Comparison of ENCODE assay signal across 1 cellular context in genomic region chr19:19064098-19064722, GRCh38.
TF ChIP-seq lines count a peak whose summit lies in the region.

No MANE protein-coding gene starts in this region.

TF ChIP-seq in K562, 482 proteins besides CTCF, POLR2A, EP300 and RAD21 (continues in another document):
- no peak for TF ChIP-seq ZNF407 (IDR thresholded peaks at IDR 0.05; ENCODE audit: low read depth)
- TF ChIP-seq ZBTB5 (IDR thresholded peaks at IDR 0.05) = no peak
- TF ChIP-seq SIN3A (IDR thresholded peaks at IDR 0.05; ENCODE audit: borderline replicate concordance in 2 of 2, control insufficient read depth in 1 of 2, low read depth in 2 of 2, low read length in 2 of 2) = peak in 1 of 2 experiments; percentile 70; a peak in 1 of 4 replicates
- no peak for TF ChIP-seq EHMT2 (IDR thresholded peaks at IDR 0.05)
- TF ChIP-seq CTCFL (IDR thresholded peaks at IDR 0.05; ENCODE audit: borderline replicate concordance, insufficient read depth, low read depth, low read length, poor library complexity, severe bottlenecking) = peak; percentile 81
- TF ChIP-seq SOX6 (IDR thresholded peaks at IDR 0.05) = no peak
- TF ChIP-seq BCLAF1 (IDR thresholded peaks at IDR 0.05; ENCODE audit: borderline replicate concordance in 1 of 2, control insufficient read depth in 1 of 2, low read depth in 2 of 2, low read length in 1 of 2) = no peak
- no peak for TF ChIP-seq NCOA1 (IDR thresholded peaks at IDR 0.05; ENCODE audit: low read depth)
- TF ChIP-seq PTBP1 (IDR thresholded peaks at IDR 0.05; ENCODE audit: low read depth, low read length) = no peak
- TF ChIP-seq CBX2 (IDR thresholded peaks at IDR 0.05; ENCODE audit: insufficient read depth, low read length, poor library complexity, severe bottlenecking) = no peak
- no peak for TF ChIP-seq GTF3C2 (IDR thresholded peaks at IDR 0.05; ENCODE audit: borderline replicate concordance, extremely low read depth, insufficient read length)
- TF ChIP-seq HBP1 (CRISPR knock-in tag; IDR thresholded peaks at IDR 0.05) = no peak
- TF ChIP-seq EGR1 (conservative IDR thresholded peaks at IDR 0.05) = 0 out of 2 replicates have a peak, but pooled peaks have one; percentile 16
- TF ChIP-seq ZNF57 (CRISPR knock-in tag; IDR thresholded peaks at IDR 0.05) = no peak
- TF ChIP-seq THAP7 (CRISPR knock-in tag; IDR thresholded peaks at IDR 0.05) = no peak
- no peak for TF ChIP-seq IRF2 (CRISPR knock-in tag; IDR thresholded peaks at IDR 0.05)
- TF ChIP-seq HMGXB4 (CRISPR knock-in tag; IDR thresholded peaks at IDR 0.05) = no peak
- TF ChIP-seq ILF3 (IDR thresholded peaks at IDR 0.05; ENCODE audit: borderline replicate concordance) = no peak
- no peak for TF ChIP-seq JUNB (CRISPR knock-in tag; conservative IDR thresholded peaks at IDR 0.05)
- no peak for TF ChIP-seq ZEB2 (IDR thresholded peaks at IDR 0.05)
- no peak for TF ChIP-seq RBM14 (IDR thresholded peaks at IDR 0.05; ENCODE audit: borderline replicate concordance, insufficient read depth, low read depth, low read length)
- TF ChIP-seq ZNF696 (CRISPR knock-in tag; conservative IDR thresholded peaks at IDR 0.05) = no peak
- TF ChIP-seq C11orf30 (IDR thresholded peaks at IDR 0.05; ENCODE audit: low read depth) = no peak
- no peak for TF ChIP-seq ZNF507 (tag; conservative IDR thresholded peaks at IDR 0.05)
- TF ChIP-seq ZNF316 (IDR thresholded peaks at IDR 0.05) = no peak
- TF ChIP-seq NR3C1 (CRISPR knock-in tag; IDR thresholded peaks at IDR 0.05) = no peak; the same call in 1 of the 2 replicates
- no peak for TF ChIP-seq HDAC3 (IDR thresholded peaks at IDR 0.05; ENCODE audit: borderline replicate concordance, partially characterized antibody)
- TF ChIP-seq HDAC1 (IDR thresholded peaks at IDR 0.05) = peak in 1 of 2 experiments; percentile 78; a peak in 2 of 4 replicates
- TF ChIP-seq ZNF263 (CRISPR knock-in tag; IDR thresholded peaks at IDR 0.05; ENCODE audit: borderline replicate concordance) = no peak
- TF ChIP-seq KLF1 (tag; IDR thresholded peaks at IDR 0.05) = peak; percentile 16; the same call in 1 of the 2 replicates
- no peak for TF ChIP-seq HMG20B (CRISPR knock-in tag; IDR thresholded peaks at IDR 0.05)
- no peak for TF ChIP-seq SPI1 (IDR thresholded peaks at IDR 0.05; ENCODE audit: borderline replicate concordance, low read depth, low read length)
- TF ChIP-seq SMAD1 (IDR thresholded peaks at IDR 0.05; ENCODE audit: low read depth, low read length, partially characterized antibody) = no peak
